Comparison of ENCODE assay signal across 1 cellular context in the genomic region with DNA sequence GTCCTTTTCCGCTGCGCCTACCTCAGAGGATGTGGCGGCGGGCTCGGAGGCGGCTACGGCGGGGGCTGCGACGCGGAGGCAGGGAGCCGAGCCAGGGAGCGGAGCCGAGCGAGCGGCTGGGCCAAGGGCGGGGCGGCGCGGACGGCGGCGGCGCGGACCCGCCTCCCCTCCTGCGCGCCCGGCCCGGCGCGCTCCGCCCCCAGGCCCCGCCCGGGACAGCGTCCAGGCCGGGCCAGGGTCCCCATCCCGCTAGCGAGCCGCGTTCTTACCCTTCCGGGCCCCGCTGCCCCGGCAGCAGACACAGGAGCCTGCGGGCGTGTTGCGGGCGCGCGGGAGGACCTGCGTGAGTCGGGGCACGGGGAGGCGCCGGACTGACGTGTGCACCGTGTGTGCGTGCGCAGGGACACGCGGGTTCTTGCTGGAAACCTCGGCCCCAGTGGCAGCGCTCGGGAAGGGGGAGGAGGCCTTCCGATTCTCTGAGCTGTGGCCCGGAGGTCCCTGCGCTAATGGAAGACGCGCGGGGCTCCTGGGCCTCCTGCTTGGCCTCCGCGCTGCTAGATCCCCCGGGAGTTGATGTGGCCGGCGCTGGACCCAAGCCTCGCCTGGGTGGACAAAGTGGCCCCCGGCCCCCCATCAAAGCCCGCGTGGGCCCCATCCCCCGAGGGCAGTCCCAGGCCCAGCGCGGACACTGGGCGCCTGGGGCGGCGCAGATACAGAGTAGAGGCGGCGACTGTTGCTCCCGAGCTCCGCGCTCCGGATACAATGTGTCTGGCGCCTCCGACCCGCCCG.
TF ChIP-seq lines count a peak whose summit lies in the region.

A gene with protein sequence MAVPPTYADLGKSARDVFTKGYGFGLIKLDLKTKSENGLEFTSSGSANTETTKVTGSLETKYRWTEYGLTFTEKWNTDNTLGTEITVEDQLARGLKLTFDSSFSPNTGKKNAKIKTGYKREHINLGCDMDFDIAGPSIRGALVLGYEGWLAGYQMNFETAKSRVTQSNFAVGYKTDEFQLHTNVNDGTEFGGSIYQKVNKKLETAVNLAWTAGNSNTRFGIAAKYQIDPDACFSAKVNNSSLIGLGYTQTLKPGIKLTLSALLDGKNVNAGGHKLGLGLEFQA (minus strand): TSS at position 350 of the 789 bp plus-strand sequence. CDS start 11,963 bp downstream, outside the sequence.

TF ChIP-seq in K562, 482 proteins besides CTCF, POLR2A, EP300 and RAD21 (continued from another document and continues in another):
- TF ChIP-seq, protein P1, sequence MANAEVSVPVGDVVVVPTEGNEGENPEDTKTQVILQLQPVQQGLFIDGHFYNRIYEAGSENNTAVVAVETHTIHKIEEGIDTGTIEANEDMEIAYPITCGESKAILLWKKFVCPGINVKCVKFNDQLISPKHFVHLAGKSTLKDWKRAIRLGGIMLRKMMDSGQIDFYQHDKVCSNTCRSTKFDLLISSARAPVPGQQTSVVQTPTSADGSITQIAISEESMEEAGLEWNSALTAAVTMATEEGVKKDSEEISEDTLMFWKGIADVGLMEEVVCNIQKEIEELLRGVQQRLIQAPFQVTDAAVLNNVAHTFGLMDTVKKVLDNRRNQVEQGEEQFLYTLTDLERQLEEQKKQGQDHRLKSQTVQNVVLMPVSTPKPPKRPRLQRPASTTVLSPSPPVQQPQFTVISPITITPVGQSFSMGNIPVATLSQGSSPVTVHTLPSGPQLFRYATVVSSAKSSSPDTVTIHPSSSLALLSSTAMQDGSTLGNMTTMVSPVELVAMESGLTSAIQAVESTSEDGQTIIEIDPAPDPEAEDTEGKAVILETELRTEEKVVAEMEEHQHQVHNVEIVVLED (CRISPR knock-in tag; IDR thresholded peaks at IDR 0.05): peak; percentile 58; the same call in 1 of the 2 replicates
- no peak for TF ChIP-seq NR2F6 (CRISPR knock-in tag; IDR thresholded peaks at IDR 0.05)
- no peak for TF ChIP-seq JUND (IDR thresholded peaks at IDR 0.05; ENCODE audit: borderline replicate concordance, low read depth, low read length)
- TF ChIP-seq JUND (tag; IDR thresholded peaks at IDR 0.05; ENCODE audit: borderline replicate concordance, low read depth, low read length): no peak
- TF ChIP-seq ZNF140 (CRISPR knock-in tag; IDR thresholded peaks at IDR 0.05): no peak
- TF ChIP-seq, protein P2, sequence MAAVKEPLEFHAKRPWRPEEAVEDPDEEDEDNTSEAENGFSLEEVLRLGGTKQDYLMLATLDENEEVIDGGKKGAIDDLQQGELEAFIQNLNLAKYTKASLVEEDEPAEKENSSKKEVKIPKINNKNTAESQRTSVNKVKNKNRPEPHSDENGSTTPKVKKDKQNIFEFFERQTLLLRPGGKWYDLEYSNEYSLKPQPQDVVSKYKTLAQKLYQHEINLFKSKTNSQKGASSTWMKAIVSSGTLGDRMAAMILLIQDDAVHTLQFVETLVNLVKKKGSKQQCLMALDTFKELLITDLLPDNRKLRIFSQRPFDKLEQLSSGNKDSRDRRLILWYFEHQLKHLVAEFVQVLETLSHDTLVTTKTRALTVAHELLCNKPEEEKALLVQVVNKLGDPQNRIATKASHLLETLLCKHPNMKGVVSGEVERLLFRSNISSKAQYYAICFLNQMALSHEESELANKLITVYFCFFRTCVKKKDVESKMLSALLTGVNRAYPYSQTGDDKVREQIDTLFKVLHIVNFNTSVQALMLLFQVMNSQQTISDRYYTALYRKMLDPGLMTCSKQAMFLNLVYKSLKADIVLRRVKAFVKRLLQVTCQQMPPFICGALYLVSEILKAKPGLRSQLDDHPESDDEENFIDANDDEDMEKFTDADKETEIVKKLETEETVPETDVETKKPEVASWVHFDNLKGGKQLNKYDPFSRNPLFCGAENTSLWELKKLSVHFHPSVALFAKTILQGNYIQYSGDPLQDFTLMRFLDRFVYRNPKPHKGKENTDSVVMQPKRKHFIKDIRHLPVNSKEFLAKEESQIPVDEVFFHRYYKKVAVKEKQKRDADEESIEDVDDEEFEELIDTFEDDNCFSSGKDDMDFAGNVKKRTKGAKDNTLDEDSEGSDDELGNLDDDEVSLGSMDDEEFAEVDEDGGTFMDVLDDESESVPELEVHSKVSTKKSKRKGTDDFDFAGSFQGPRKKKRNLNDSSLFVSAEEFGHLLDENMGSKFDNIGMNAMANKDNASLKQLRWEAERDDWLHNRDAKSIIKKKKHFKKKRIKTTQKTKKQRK (IDR thresholded peaks at IDR 0.05; ENCODE audit: borderline replicate concordance, low read depth, low read length): no peak
- peak; percentile 88 for TF ChIP-seq KAT7 (CRISPR knock-in tag; IDR thresholded peaks at IDR 0.05; ENCODE audit: borderline replicate concordance)
- TF ChIP-seq, protein P3, sequence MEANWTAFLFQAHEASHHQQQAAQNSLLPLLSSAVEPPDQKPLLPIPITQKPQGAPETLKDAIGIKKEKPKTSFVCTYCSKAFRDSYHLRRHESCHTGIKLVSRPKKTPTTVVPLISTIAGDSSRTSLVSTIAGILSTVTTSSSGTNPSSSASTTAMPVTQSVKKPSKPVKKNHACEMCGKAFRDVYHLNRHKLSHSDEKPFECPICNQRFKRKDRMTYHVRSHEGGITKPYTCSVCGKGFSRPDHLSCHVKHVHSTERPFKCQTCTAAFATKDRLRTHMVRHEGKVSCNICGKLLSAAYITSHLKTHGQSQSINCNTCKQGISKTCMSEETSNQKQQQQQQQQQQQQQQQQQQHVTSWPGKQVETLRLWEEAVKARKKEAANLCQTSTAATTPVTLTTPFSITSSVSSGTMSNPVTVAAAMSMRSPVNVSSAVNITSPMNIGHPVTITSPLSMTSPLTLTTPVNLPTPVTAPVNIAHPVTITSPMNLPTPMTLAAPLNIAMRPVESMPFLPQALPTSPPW (CRISPR knock-in tag; IDR thresholded peaks at IDR 0.05): peak; percentile 79
- TF ChIP-seq STAT5B (CRISPR knock-in tag; IDR thresholded peaks at IDR 0.05): no peak
- TF ChIP-seq, protein P4, sequence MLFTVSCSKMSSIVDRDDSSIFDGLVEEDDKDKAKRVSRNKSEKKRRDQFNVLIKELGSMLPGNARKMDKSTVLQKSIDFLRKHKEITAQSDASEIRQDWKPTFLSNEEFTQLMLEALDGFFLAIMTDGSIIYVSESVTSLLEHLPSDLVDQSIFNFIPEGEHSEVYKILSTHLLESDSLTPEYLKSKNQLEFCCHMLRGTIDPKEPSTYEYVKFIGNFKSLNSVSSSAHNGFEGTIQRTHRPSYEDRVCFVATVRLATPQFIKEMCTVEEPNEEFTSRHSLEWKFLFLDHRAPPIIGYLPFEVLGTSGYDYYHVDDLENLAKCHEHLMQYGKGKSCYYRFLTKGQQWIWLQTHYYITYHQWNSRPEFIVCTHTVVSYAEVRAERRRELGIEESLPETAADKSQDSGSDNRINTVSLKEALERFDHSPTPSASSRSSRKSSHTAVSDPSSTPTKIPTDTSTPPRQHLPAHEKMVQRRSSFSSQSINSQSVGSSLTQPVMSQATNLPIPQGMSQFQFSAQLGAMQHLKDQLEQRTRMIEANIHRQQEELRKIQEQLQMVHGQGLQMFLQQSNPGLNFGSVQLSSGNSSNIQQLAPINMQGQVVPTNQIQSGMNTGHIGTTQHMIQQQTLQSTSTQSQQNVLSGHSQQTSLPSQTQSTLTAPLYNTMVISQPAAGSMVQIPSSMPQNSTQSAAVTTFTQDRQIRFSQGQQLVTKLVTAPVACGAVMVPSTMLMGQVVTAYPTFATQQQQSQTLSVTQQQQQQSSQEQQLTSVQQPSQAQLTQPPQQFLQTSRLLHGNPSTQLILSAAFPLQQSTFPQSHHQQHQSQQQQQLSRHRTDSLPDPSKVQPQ (CRISPR knock-in tag; IDR thresholded peaks at IDR 0.05; ENCODE audit: borderline replicate concordance): no peak
- no peak for TF ChIP-seq RBM17 (IDR thresholded peaks at IDR 0.05; ENCODE audit: borderline replicate concordance, low read depth, low read length)
- TF ChIP-seq TARDBP (IDR thresholded peaks at IDR 0.05): peak; percentile 29; the same call in 1 of the 2 replicates
- peak; percentile 84 for TF ChIP-seq ZFX (CRISPR knock-in tag; IDR thresholded peaks at IDR 0.05)
- peak; percentile 83 for TF ChIP-seq POLR2G (IDR thresholded peaks at IDR 0.05; ENCODE audit: low read depth, low read length)
- TF ChIP-seq ZNF174 (CRISPR knock-in tag; IDR thresholded peaks at IDR 0.05): no peak
- TF ChIP-seq BMI1 (IDR thresholded peaks at IDR 0.05; ENCODE audit: low read length): no peak
- TF ChIP-seq SAFB (IDR thresholded peaks at IDR 0.05; ENCODE audit: borderline replicate concordance, low read depth, low read length): peak; percentile 89
- TF ChIP-seq, protein P5, sequence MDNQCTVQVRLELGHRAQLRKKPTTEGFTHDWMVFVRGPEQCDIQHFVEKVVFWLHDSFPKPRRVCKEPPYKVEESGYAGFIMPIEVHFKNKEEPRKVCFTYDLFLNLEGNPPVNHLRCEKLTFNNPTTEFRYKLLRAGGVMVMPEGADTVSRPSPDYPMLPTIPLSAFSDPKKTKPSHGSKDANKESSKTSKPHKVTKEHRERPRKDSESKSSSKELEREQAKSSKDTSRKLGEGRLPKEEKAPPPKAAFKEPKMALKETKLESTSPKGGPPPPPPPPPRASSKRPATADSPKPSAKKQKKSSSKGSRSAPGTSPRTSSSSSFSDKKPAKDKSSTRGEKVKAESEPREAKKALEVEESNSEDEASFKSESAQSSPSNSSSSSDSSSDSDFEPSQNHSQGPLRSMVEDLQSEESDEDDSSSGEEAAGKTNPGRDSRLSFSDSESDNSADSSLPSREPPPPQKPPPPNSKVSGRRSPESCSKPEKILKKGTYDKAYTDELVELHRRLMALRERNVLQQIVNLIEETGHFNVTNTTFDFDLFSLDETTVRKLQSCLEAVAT (IDR thresholded peaks at IDR 0.05): no peak
- TF ChIP-seq ZNF586 (CRISPR knock-in tag; conservative IDR thresholded peaks at IDR 0.05): no peak
- no peak for TF ChIP-seq ZNF165 (CRISPR knock-in tag; IDR thresholded peaks at IDR 0.05; ENCODE audit: borderline replicate concordance)
- TF ChIP-seq GABPA (tag; conservative IDR thresholded peaks at IDR 0.05; ENCODE audit: low read depth): peak; percentile 16; the same call in 1 of the 2 replicates
- no peak for TF ChIP-seq JUNB (CRISPR knock-in tag; conservative IDR thresholded peaks at IDR 0.05)
- 0 out of 2 replicates have a peak, but pooled peaks have one; percentile 19 for TF ChIP-seq TOE1 (IDR thresholded peaks at IDR 0.05; ENCODE audit: borderline replicate concordance)
- TF ChIP-seq TOE1 (CRISPR knock-in tag; IDR thresholded peaks at IDR 0.05; ENCODE audit: borderline replicate concordance, low read depth): no peak
- TF ChIP-seq EP400 (IDR thresholded peaks at IDR 0.05): peak; percentile 59
- TF ChIP-seq TCFL5 (CRISPR knock-in tag; conservative IDR thresholded peaks at IDR 0.05): no peak
- TF ChIP-seq MYC (IDR thresholded peaks at IDR 0.05; ENCODE audit: low read depth, low read length): 0 out of 2 replicates have a peak, but pooled peaks have one; percentile 38
- TF ChIP-seq MYC (CRISPR knock-in tag; IDR thresholded peaks at IDR 0.05; ENCODE audit: borderline replicate concordance, low read depth): peak; percentile 35; the same call in 1 of the 2 replicates
- no peak for TF ChIP-seq MYNN (IDR thresholded peaks at IDR 0.05)
- TF ChIP-seq MYNN (CRISPR knock-in tag; IDR thresholded peaks at IDR 0.05): no peak
- TF ChIP-seq RBFOX2 (IDR thresholded peaks at IDR 0.05; ENCODE audit: low read depth, low read length): peak; percentile 89
- no peak for TF ChIP-seq CHD4 (IDR thresholded peaks at IDR 0.05; ENCODE audit: insufficient read depth, insufficient replicate concordance, low read depth, low read length, poor library complexity, severe bottlenecking)
- TF ChIP-seq SRSF3 (IDR thresholded peaks at IDR 0.05; ENCODE audit: insufficient read depth, low read length): no peak
- TF ChIP-seq, protein P6, sequence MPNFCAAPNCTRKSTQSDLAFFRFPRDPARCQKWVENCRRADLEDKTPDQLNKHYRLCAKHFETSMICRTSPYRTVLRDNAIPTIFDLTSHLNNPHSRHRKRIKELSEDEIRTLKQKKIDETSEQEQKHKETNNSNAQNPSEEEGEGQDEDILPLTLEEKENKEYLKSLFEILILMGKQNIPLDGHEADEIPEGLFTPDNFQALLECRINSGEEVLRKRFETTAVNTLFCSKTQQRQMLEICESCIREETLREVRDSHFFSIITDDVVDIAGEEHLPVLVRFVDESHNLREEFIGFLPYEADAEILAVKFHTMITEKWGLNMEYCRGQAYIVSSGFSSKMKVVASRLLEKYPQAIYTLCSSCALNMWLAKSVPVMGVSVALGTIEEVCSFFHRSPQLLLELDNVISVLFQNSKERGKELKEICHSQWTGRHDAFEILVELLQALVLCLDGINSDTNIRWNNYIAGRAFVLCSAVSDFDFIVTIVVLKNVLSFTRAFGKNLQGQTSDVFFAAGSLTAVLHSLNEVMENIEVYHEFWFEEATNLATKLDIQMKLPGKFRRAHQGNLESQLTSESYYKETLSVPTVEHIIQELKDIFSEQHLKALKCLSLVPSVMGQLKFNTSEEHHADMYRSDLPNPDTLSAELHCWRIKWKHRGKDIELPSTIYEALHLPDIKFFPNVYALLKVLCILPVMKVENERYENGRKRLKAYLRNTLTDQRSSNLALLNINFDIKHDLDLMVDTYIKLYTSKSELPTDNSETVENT (CRISPR knock-in tag; IDR thresholded peaks at IDR 0.05): 0 out of 2 replicates have a peak, but pooled peaks have one; percentile 46
- peak; percentile 53 for TF ChIP-seq L3MBTL2 (IDR thresholded peaks at IDR 0.05)
- TF ChIP-seq LCOR (CRISPR knock-in tag; IDR thresholded peaks at IDR 0.05): peak; percentile 43; the same call in 1 of the 2 replicates
- TF ChIP-seq ZNF212 (CRISPR knock-in tag; IDR thresholded peaks at IDR 0.05): no peak
- TF ChIP-seq, protein P7, sequence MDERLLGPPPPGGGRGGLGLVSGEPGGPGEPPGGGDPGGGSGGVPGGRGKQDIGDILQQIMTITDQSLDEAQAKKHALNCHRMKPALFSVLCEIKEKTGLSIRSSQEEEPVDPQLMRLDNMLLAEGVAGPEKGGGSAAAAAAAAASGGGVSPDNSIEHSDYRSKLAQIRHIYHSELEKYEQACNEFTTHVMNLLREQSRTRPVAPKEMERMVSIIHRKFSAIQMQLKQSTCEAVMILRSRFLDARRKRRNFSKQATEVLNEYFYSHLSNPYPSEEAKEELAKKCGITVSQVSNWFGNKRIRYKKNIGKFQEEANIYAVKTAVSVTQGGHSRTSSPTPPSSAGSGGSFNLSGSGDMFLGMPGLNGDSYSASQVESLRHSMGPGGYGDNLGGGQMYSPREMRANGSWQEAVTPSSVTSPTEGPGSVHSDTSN (CRISPR knock-in tag; IDR thresholded peaks at IDR 0.05; ENCODE audit: low read depth): no peak
- TF ChIP-seq, protein P7 (tag; conservative IDR thresholded peaks at IDR 0.05; ENCODE audit: low read depth): no peak
- no peak for TF ChIP-seq ELF1 (tag; IDR thresholded peaks at IDR 0.05)
- TF ChIP-seq KDM2B (CRISPR knock-in tag; IDR thresholded peaks at IDR 0.05): no peak
- no peak for TF ChIP-seq GATAD2A (IDR thresholded peaks at IDR 0.05)
- TF ChIP-seq MCM7 (IDR thresholded peaks at IDR 0.05): no peak
- peak in 1 of 2 experiments; percentile 71; a peak in 1 of 4 replicates for TF ChIP-seq HDAC1 (IDR thresholded peaks at IDR 0.05)
